1 cellular context compared by ENCODE assay signal in genomic region chr20:62796699-62797491, GRCh38.
TF ChIP-seq lines count a peak whose summit lies in the region.

No MANE protein-coding gene starts in this region.

TF ChIP-seq in WTC11, 78 proteins besides CTCF, POLR2A, EP300 and RAD21 (continued from another document):
- TF ChIP-seq GTF2I (CRISPR knock-in tag; conservative IDR thresholded peaks at IDR 0.05) (no peak), SMAD4 (CRISPR knock-in tag; IDR thresholded peaks at IDR 0.05) (no peak), ZNF317 (CRISPR knock-in tag; IDR thresholded peaks at IDR 0.05; ENCODE audit: borderline replicate concordance, low read depth) (no peak), FOXJ3 (CRISPR knock-in tag; IDR thresholded peaks at IDR 0.05; ENCODE audit: borderline replicate concordance) (no peak), NR2C2 (CRISPR knock-in tag; IDR thresholded peaks at IDR 0.05) (no peak), TP53 (CRISPR knock-in tag; IDR thresholded peaks at IDR 0.05) (no peak), NFATC4 (CRISPR knock-in tag; IDR thresholded peaks at IDR 0.05) (no peak), JAZF1 (CRISPR knock-in tag; IDR thresholded peaks at IDR 0.05) (no peak)
- TF ChIP-seq, protein P1, sequence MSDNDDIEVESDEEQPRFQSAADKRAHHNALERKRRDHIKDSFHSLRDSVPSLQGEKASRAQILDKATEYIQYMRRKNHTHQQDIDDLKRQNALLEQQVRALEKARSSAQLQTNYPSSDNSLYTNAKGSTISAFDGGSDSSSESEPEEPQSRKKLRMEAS (CRISPR knock-in tag; IDR thresholded peaks at IDR 0.05): no peak
